In the genomic region with DNA sequence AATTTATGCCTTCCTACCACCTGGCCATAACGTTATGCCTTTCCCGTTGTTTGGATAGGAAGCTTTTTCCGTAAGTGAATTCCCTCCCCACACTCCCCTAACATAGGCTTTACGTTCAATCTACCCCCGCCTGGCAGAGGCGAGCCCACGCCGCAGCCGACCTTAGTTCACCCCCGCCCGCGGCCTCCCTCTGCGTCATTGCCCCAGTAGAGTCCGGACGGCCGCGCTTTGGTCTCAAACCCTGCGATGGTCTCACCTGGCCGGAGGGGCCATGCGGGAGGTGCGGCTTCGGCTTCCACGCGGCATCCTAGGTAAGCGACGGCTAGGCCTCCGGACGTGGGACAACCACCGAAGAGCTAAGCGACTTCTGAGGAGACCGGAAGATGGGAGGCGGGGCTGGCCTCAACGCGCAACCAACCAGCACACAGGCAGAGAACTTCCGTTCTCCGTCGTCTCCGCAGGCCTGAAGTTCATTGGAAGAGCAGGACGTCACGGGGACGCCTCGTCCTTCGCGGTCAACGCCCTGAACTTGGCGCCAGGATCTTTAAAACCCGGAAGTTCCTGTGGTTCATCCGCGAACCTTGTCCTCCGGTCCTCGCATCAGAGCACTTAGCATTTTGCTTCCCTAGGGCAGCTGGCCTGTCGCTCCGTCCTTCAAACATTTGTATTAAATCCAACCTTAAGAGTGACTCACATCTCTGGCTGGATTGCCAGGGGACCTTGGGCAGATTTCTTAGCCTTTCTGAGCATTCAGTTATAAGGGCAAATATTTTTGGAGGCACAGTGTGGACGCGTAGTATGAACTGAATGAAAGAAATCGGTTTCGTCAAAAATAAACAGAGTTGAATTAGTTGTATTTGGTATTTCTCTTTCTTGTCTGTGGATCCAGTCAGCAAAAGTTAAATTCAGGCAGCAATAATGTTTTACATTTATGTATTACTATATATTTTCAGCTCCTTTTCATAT, we compare ENCODE assay signal across 1 cellular context.
A peak's percentile ranks its signal among the peaks of the same experiment; 100 is the strongest.
TF ChIP-seq lines count a peak whose summit lies in the region.

A gene with protein sequence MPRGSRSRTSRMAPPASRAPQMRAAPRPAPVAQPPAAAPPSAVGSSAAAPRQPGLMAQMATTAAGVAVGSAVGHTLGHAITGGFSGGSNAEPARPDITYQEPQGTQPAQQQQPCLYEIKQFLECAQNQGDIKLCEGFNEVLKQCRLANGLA (minus strand): TSS at position 369 of the 966 bp plus-strand sequence. CDS start 63 bp downstream, at position 306.

TF ChIP-seq in K562, 482 proteins besides CTCF, POLR2A, EP300 and RAD21 (continued from another document and continues in another):
- TF ChIP-seq, protein P1, sequence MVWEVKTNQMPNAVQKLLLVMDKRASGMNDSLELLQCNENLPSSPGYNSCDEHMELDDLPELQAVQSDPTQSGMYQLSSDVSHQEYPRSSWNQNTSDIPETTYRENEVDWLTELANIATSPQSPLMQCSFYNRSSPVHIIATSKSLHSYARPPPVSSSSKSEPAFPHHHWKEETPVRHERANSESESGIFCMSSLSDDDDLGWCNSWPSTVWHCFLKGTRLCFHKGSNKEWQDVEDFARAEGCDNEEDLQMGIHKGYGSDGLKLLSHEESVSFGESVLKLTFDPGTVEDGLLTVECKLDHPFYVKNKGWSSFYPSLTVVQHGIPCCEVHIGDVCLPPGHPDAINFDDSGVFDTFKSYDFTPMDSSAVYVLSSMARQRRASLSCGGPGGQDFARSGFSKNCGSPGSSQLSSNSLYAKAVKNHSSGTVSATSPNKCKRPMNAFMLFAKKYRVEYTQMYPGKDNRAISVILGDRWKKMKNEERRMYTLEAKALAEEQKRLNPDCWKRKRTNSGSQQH (CRISPR knock-in tag; IDR thresholded peaks at IDR 0.05), result no peak
- TF ChIP-seq ZNF217 (CRISPR knock-in tag; IDR thresholded peaks at IDR 0.05) (no peak), MBD2 (IDR thresholded peaks at IDR 0.05; ENCODE audit: borderline replicate concordance, low read depth) (peak; percentile 90), TCF7L2 (IDR thresholded peaks at IDR 0.05; ENCODE audit: low read depth, low read length) (no peak), HDAC1 (IDR thresholded peaks at IDR 0.05) (peak in 1 of 2 experiments; percentile 91; a peak in 2 of 4 replicates), DACH1 (IDR thresholded peaks at IDR 0.05; ENCODE audit: partially characterized antibody) (no peak), ZFP30 (CRISPR knock-in tag; IDR thresholded peaks at IDR 0.05; ENCODE audit: borderline replicate concordance) (no peak), ZNF324 (CRISPR knock-in tag; IDR thresholded peaks at IDR 0.05) (no peak), SRSF3 (IDR thresholded peaks at IDR 0.05; ENCODE audit: insufficient read depth, low read length) (no peak), RBBP5 (IDR thresholded peaks at IDR 0.05; ENCODE audit: borderline replicate concordance, insufficient read depth, low read length, poor library complexity, severe bottlenecking) (peak; percentile 83), CBX3 (IDR thresholded peaks at IDR 0.05; ENCODE audit: borderline replicate concordance in 1 of 2, low read length in 2 of 2) (peak in 1 of 2 experiments; percentile 77; a peak in 2 of 3 replicates), TAF1 (IDR thresholded peaks at IDR 0.05; ENCODE audit: control insufficient read depth, extremely low read depth, insufficient read depth, low read length, severe bottlenecking) (peak; percentile 96), ZNF384 (IDR thresholded peaks at IDR 0.05; ENCODE audit: low read depth, low read length) (peak; percentile 33; the same call in 1 of the 2 replicates), MAFF (IDR thresholded peaks at IDR 0.05; ENCODE audit: low read length) (no peak), ZNF282 (CRISPR knock-in tag; IDR thresholded peaks at IDR 0.05) (no peak), ZNF75A (CRISPR knock-in tag; IDR thresholded peaks at IDR 0.05) (no peak), POLR3A (IDR thresholded peaks at IDR 0.05; ENCODE audit: borderline replicate concordance, extremely low read depth, insufficient read depth, insufficient read length) (no peak), ZFP1 (CRISPR knock-in tag; IDR thresholded peaks at IDR 0.05) (no peak), YY1 (IDR thresholded peaks at IDR 0.05; ENCODE audit: borderline replicate concordance in 1 of 3, control insufficient read depth in 1 of 3, extremely low read depth in 1 of 3, insufficient read depth in 3 of 3, insufficient read length in 1 of 3, insufficient replicate concordance in 2 of 3, low read depth in 1 of 3, low read length in 2 of 3) (peak in 2 of 3 experiments; percentile 21 to 42), ZNF699 (CRISPR knock-in tag; IDR thresholded peaks at IDR 0.05; ENCODE audit: insufficient replicate concordance) (no peak), NELFE (IDR thresholded peaks at IDR 0.05; ENCODE audit: insufficient read depth, insufficient read length) (no peak), FOSL1 (tag; conservative IDR thresholded peaks at IDR 0.05) (no peak; the same call in 1 of the 2 replicates), XRCC5 (IDR thresholded peaks at IDR 0.05; ENCODE audit: low read depth, low read length) (no peak; the same call in 1 of the 2 replicates), ZNF239 (CRISPR knock-in tag; IDR thresholded peaks at IDR 0.05) (no peak), ETS2 (tag; IDR thresholded peaks at IDR 0.05; ENCODE audit: borderline replicate concordance, poor library complexity, severe bottlenecking) (no peak), NRF1 (conservative IDR thresholded peaks at IDR 0.05 in 1 of 2, IDR thresholded peaks at IDR 0.05 in 1 of 2) (peak; percentile 76 to 82), RFX5 (IDR thresholded peaks at IDR 0.05; ENCODE audit: low read depth, low read length) (no peak), RHOXF2B (CRISPR knock-in tag; conservative IDR thresholded peaks at IDR 0.05) (no peak), FOXJ3 (CRISPR knock-in tag; IDR thresholded peaks at IDR 0.05) (no peak), ZNF311 (CRISPR knock-in tag; IDR thresholded peaks at IDR 0.05) (no peak), STAG1 (CRISPR knock-in tag; IDR thresholded peaks at IDR 0.05; ENCODE audit: borderline replicate concordance) (no peak), SMAD3 (CRISPR knock-in tag; conservative IDR thresholded peaks at IDR 0.05) (no peak), POLR2B (IDR thresholded peaks at IDR 0.05; ENCODE audit: low read depth, partially characterized antibody) (peak; percentile 97), ZNF77 (CRISPR knock-in tag; IDR thresholded peaks at IDR 0.05) (no peak), POLR3G (IDR thresholded peaks at IDR 0.05; ENCODE audit: extremely low read depth, insufficient read length, insufficient replicate concordance) (no peak), CXXC5 (CRISPR knock-in tag; IDR thresholded peaks at IDR 0.05) (peak; percentile 95)
- TF ChIP-seq, protein P2, sequence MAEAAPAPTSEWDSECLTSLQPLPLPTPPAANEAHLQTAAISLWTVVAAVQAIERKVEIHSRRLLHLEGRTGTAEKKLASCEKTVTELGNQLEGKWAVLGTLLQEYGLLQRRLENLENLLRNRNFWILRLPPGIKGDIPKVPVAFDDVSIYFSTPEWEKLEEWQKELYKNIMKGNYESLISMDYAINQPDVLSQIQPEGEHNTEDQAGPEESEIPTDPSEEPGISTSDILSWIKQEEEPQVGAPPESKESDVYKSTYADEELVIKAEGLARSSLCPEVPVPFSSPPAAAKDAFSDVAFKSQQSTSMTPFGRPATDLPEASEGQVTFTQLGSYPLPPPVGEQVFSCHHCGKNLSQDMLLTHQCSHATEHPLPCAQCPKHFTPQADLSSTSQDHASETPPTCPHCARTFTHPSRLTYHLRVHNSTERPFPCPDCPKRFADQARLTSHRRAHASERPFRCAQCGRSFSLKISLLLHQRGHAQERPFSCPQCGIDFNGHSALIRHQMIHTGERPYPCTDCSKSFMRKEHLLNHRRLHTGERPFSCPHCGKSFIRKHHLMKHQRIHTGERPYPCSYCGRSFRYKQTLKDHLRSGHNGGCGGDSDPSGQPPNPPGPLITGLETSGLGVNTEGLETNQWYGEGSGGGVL (CRISPR knock-in tag; IDR thresholded peaks at IDR 0.05), result no peak
- TF ChIP-seq, protein P3, sequence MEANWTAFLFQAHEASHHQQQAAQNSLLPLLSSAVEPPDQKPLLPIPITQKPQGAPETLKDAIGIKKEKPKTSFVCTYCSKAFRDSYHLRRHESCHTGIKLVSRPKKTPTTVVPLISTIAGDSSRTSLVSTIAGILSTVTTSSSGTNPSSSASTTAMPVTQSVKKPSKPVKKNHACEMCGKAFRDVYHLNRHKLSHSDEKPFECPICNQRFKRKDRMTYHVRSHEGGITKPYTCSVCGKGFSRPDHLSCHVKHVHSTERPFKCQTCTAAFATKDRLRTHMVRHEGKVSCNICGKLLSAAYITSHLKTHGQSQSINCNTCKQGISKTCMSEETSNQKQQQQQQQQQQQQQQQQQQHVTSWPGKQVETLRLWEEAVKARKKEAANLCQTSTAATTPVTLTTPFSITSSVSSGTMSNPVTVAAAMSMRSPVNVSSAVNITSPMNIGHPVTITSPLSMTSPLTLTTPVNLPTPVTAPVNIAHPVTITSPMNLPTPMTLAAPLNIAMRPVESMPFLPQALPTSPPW (CRISPR knock-in tag; IDR thresholded peaks at IDR 0.05), result no peak
- TF ChIP-seq, protein P4, sequence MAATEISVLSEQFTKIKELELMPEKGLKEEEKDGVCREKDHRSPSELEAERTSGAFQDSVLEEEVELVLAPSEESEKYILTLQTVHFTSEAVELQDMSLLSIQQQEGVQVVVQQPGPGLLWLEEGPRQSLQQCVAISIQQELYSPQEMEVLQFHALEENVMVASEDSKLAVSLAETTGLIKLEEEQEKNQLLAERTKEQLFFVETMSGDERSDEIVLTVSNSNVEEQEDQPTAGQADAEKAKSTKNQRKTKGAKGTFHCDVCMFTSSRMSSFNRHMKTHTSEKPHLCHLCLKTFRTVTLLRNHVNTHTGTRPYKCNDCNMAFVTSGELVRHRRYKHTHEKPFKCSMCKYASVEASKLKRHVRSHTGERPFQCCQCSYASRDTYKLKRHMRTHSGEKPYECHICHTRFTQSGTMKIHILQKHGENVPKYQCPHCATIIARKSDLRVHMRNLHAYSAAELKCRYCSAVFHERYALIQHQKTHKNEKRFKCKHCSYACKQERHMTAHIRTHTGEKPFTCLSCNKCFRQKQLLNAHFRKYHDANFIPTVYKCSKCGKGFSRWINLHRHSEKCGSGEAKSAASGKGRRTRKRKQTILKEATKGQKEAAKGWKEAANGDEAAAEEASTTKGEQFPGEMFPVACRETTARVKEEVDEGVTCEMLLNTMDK (IDR thresholded peaks at IDR 0.05; ENCODE audit: borderline replicate concordance, insufficient read depth, low read depth, low read length, poor library complexity, severe bottlenecking), result no peak
- TF ChIP-seq, protein P5, sequence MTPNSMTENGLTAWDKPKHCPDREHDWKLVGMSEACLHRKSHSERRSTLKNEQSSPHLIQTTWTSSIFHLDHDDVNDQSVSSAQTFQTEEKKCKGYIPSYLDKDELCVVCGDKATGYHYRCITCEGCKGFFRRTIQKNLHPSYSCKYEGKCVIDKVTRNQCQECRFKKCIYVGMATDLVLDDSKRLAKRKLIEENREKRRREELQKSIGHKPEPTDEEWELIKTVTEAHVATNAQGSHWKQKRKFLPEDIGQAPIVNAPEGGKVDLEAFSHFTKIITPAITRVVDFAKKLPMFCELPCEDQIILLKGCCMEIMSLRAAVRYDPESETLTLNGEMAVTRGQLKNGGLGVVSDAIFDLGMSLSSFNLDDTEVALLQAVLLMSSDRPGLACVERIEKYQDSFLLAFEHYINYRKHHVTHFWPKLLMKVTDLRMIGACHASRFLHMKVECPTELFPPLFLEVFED (CRISPR knock-in tag; conservative IDR thresholded peaks at IDR 0.05), result no peak
- TF ChIP-seq, protein P6, sequence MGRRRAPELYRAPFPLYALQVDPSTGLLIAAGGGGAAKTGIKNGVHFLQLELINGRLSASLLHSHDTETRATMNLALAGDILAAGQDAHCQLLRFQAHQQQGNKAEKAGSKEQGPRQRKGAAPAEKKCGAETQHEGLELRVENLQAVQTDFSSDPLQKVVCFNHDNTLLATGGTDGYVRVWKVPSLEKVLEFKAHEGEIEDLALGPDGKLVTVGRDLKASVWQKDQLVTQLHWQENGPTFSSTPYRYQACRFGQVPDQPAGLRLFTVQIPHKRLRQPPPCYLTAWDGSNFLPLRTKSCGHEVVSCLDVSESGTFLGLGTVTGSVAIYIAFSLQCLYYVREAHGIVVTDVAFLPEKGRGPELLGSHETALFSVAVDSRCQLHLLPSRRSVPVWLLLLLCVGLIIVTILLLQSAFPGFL (CRISPR knock-in tag; IDR thresholded peaks at IDR 0.05), result no peak
- TF ChIP-seq, protein P7, sequence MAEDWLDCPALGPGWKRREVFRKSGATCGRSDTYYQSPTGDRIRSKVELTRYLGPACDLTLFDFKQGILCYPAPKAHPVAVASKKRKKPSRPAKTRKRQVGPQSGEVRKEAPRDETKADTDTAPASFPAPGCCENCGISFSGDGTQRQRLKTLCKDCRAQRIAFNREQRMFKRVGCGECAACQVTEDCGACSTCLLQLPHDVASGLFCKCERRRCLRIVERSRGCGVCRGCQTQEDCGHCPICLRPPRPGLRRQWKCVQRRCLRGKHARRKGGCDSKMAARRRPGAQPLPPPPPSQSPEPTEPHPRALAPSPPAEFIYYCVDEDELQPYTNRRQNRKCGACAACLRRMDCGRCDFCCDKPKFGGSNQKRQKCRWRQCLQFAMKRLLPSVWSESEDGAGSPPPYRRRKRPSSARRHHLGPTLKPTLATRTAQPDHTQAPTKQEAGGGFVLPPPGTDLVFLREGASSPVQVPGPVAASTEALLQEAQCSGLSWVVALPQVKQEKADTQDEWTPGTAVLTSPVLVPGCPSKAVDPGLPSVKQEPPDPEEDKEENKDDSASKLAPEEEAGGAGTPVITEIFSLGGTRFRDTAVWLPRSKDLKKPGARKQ (CRISPR knock-in tag; IDR thresholded peaks at IDR 0.05), result no peak
- TF ChIP-seq, protein P8, sequence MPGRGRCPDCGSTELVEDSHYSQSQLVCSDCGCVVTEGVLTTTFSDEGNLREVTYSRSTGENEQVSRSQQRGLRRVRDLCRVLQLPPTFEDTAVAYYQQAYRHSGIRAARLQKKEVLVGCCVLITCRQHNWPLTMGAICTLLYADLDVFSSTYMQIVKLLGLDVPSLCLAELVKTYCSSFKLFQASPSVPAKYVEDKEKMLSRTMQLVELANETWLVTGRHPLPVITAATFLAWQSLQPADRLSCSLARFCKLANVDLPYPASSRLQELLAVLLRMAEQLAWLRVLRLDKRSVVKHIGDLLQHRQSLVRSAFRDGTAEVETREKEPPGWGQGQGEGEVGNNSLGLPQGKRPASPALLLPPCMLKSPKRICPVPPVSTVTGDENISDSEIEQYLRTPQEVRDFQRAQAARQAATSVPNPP (IDR thresholded peaks at IDR 0.05; ENCODE audit: borderline replicate concordance, insufficient read depth, insufficient read length), result no peak
- TF ChIP-seq, protein P9, sequence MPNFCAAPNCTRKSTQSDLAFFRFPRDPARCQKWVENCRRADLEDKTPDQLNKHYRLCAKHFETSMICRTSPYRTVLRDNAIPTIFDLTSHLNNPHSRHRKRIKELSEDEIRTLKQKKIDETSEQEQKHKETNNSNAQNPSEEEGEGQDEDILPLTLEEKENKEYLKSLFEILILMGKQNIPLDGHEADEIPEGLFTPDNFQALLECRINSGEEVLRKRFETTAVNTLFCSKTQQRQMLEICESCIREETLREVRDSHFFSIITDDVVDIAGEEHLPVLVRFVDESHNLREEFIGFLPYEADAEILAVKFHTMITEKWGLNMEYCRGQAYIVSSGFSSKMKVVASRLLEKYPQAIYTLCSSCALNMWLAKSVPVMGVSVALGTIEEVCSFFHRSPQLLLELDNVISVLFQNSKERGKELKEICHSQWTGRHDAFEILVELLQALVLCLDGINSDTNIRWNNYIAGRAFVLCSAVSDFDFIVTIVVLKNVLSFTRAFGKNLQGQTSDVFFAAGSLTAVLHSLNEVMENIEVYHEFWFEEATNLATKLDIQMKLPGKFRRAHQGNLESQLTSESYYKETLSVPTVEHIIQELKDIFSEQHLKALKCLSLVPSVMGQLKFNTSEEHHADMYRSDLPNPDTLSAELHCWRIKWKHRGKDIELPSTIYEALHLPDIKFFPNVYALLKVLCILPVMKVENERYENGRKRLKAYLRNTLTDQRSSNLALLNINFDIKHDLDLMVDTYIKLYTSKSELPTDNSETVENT (CRISPR knock-in tag; IDR thresholded peaks at IDR 0.05), result peak; percentile 70; the same call in 1 of the 2 replicates
